Comparison of ENCODE assay signal across 1 cellular context in genomic region chr7:114652041-114652440, GRCh38.
TF ChIP-seq lines count a peak whose summit lies in the region.

No MANE protein-coding gene starts in this region.

TF ChIP-seq in HEK293, 187 proteins besides CTCF, POLR2A, EP300 and RAD21 (continued from another document):
- TF ChIP-seq FEZF1 (tag by site-specific recombination; IDR thresholded peaks at IDR 0.05) (peak; percentile 81; the same call in 1 of the 2 replicates), ZBTB17 (tag by site-specific recombination; IDR thresholded peaks at IDR 0.05) (peak; percentile 82), ZBTB8A (tag by site-specific recombination; IDR thresholded peaks at IDR 0.05) (no peak), KLF8 (tag by site-specific recombination; IDR thresholded peaks at IDR 0.05) (no peak), ZBTB44 (tag by site-specific recombination; IDR thresholded peaks at IDR 0.05) (peak; percentile 57; the same call in 1 of the 2 replicates), ZNF155 (tag by site-specific recombination; IDR thresholded peaks at IDR 0.05) (no peak), ZFHX2 (tag by site-specific recombination; conservative IDR thresholded peaks at IDR 0.05) (no peak), KLF9 (tag by site-specific recombination; IDR thresholded peaks at IDR 0.05; ENCODE audit: low read depth) (no peak), ZNF404 (tag by site-specific recombination; IDR thresholded peaks at IDR 0.05) (no peak), ZFP69B (tag by site-specific recombination; IDR thresholded peaks at IDR 0.05) (no peak)
TF ChIP-seq in HEK293: peak in this region for 9.
